23 cellular contexts compared by ENCODE assay signal in the genomic region with DNA sequence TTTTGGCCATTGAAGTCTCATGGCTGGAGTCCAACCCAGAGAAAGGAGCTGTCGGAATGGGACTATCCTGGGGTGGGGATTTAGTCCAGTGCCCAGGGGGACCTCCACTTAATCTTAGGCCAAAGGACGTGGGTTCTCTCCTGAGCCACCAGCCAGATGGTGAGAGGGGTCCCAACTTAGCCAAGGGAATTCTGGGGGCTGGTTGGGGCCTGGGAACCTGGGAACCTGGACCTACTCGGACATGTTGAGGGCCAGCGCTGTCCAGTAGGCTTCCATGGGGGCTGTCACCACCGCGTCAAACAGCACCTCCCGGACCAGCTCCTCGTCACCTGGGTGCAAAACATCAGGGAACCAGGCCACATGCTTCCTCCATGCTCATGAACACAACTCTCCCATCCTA. TPM values are rescaled to one million over a fixed set of nuclear protein-coding genes. Genes with fewer than 3 reads are reported as not detected.
"Had no signal": no experiment of that assay in that cellular context is flagged by ENCODE, and none has a peak within 500 bp of the region (broad histone marks: within the 10 kb centered on the region; RNA-seq: fewer than 3 reads in every experiment).

No MANE protein-coding gene starts in this region.

- FAIRE-seq: RCC 7860 had no signal

- DNase-seq: KBM-7, MV-4-11, NCI-H1048, NCI-H1105 treated with DMSO at 0.1 percent for 48 hours, NCI-H1417 treated with DMSO at 0.1 percent for 48 hours, NCI-H146, NCI-H1694 treated with DMSO at 0.1 percent for 48 hours, NCI-H1930, NCI-H2081, NCI-H2107, NCI-H2227 treated with DMSO at 0.1 percent for 48 hours, NCI-H524 treated with DMSO at 0.1 percent for 48 hours, NCI-H69, NCI-H774, RPMI8226, SHP77, SK-N-SH had no signal

RNA-seq across cellular contexts. Expression of gene LRTM2, which starts 33.4 kb away (rescaled TPM):
- total RNA-seq: HT-29, LHCN-M2, MCF 10A, NCI-H460, SK-MEL-5 had no signal
